7 cellular contexts compared by ENCODE assay signal in genomic region chr2:231452799-231453508, GRCh38. TPM values are rescaled to one million over a fixed set of nuclear protein-coding genes. Genes with fewer than 3 reads are reported as not detected.
DNase-seq lines count a peak whose midpoint lies in the region; ATAC-seq, FAIRE-seq and TF ChIP-seq lines count a peak whose summit lies in the region.

No MANE protein-coding gene starts in this region.

- no peak overlapping the region for H3K4me3 ChIP-seq in pancreas

- intact Hi-C loops in pancreas (cut with DNase I) = loop anchor here in 2 of 3 donors (5.0 to 10.0 kb wide), 2 partner anchors 226 to 358 kb away; no protein-coding TSS in a partner anchor

- H3K9me3 ChIP-seq in pancreas = no peaks in the 10 kb centered on the region

- peaks cover 3 to 44% (median 43%) of the 10 kb centered on the region in 3 donors for H3K36me3 ChIP-seq in pancreas

- 67 to 69% methylated on average over 10 of the region's 10 CpGs for WGBS in pancreas, 2 donors

- no peak for FAIRE-seq in pancreas (lab: Jason Lieb, UNC)

- TF ChIP-seq POLR2A in GM19193 (IDR thresholded peaks at IDR 0.05; ENCODE audit: extremely low read depth, insufficient read depth, insufficient read length) = peak; percentile 58

- H3K4me1 ChIP-seq in pancreas = no peaks in the 10 kb centered on the region

- DNase-seq in NCI-H510A (lab: John Stamatoyannopoulos, UW) (peak; percentile 20), cerebellar cortex (ENCODE audit: low spot score) (peak; percentile 74), pancreas (peak in 1 of 6 donors; percentile 48), ureter (ENCODE audit: low spot score) (no peak), Kasumi-1 (lab: John Stamatoyannopoulos, UW) (no peak)

- H3K27me3 ChIP-seq in pancreas = no peaks in the 10 kb centered on the region

- ATAC-seq in pancreas (peak; percentile 28 to 47 (median 32)), GM21528 (IDR thresholded peaks at IDR 0.05; ENCODE audit: low FRiP score, unreplicated experiment) (no peak)

- no peak overlapping the region for H3K27ac ChIP-seq in pancreas

- no peak for TF ChIP-seq CTCF in pancreas (IDR thresholded peaks at IDR 0.05)

RNA-seq across cellular contexts. Expression of gene NCL, which starts 11.3 kb away (rescaled TPM):
- total RNA-seq in pancreas (100 to 1,000 TPM; 214 to 364 (median 227) TPM), ureter (566 TPM)
- 100 to 1,000 TPM in 1 of 2 donors, 10 to 100 TPM in 1; 69.9 to 117 TPM for polyA plus RNA-seq in pancreas

RNA-seq across cellular contexts. Expression of gene B3GNT7, which starts 57.4 kb away (rescaled TPM):
- total RNA-seq in pancreas (10 to 100 TPM in 5 of 6 donors, 1 to 10 TPM in 1; 9.9 to 34.5 (median 15.2) TPM), ureter (2.2 TPM)
- polyA plus RNA-seq in pancreas = 1 to 10 TPM; 5.6 to 8.4 TPM

Comparison
In these comparisons a context has a peak if more than half of its experiments do, and no peak if none do; other contexts are left out.
1. DNase-seq: peak in NCI-H510A (single experiment) and cerebellar cortex (single experiment); none in ureter (single experiment) and Kasumi-1 (0 of 2).